7 cellular contexts compared by ENCODE assay signal in genomic region chr1:43554444-43554992, GRCh38. TPM values are rescaled to one million over a fixed set of nuclear protein-coding genes. Genes with fewer than 3 reads are reported as not detected.
DNase-seq lines count a peak whose midpoint lies in the region; ATAC-seq and TF ChIP-seq lines count a peak whose summit lies in the region.

No MANE protein-coding gene starts in this region.

- no peak overlapping the region for H3K56ac ChIP-seq in IMR-90 (ENCODE audit: extremely low read depth, insufficient read depth, low read length)

- H3K18ac ChIP-seq in IMR-90 (ENCODE audit: low read depth, low read length), result no peak overlapping the region

- H3K36me3 ChIP-seq in IMR-90 (ENCODE audit: control insufficient read depth, insufficient read depth, low read length) (peaks cover 15% of the 10 kb centered on the region; the same call in 1 of the 2 replicates), subcutaneous abdominal adipose tissue (ENCODE audit: control insufficient read depth in 5 of 5, insufficient read depth in 5 of 5, low read length in 5 of 5) (peaks cover 0 to 22% (median 12%) of the 10 kb centered on the region in 5 donors)

- H2BK15ac ChIP-seq in IMR-90 (ENCODE audit: low read depth, low read length), result no peak overlapping the region

- TF ChIP-seq POLR2A in IMR-90 (IDR thresholded peaks at IDR 0.05; ENCODE audit: low read depth, low read length), result no peak

- H3K9me3 ChIP-seq in IMR-90 (ENCODE audit: control insufficient read depth, insufficient read depth, low read length) (no peaks in the 10 kb centered on the region), subcutaneous abdominal adipose tissue (ENCODE audit: control insufficient read depth in 5 of 5, low read length in 5 of 5) (no peaks in the 10 kb centered on the region)

- H3K4me3 Mint-ChIP-seq in T-helper 2 cell treated with Interferon-gamma antibody and Interleukin-4, amounts not matched to agents 5 μg/mL and 100 μg/mL, for 36 hours, result no peak overlapping the region

- no peak overlapping the region for H2AK9ac ChIP-seq in IMR-90 (replicated peaks; ENCODE audit: low read depth, low read length, poor library complexity)

- peak; percentile 14 for DNase-seq in DMS53 treated with DMSO at 0.1 percent for 48 hours (lab: John Stamatoyannopoulos, UW; ENCODE audit: unreplicated experiment)
- DNase-seq in IMR-90, result peak; percentile 50
- peak; percentile 36 for DNase-seq in T-helper 2 cell treated with Interferon-gamma antibody and Interleukin-4, amounts not matched to agents 5 μg/mL and 100 μg/mL, for 36 hours (ENCODE audit: low spot score)
- DNase-seq in fibroblast of gingiva (ENCODE audit: low read depth), result peak; percentile 59
- no peak for DNase-seq in putamen (ENCODE audit: low spot score)

- H4K20me1 ChIP-seq in IMR-90 (ENCODE audit: insufficient read depth, low read length), result peaks cover 35% of the 10 kb centered on the region

- WGBS in IMR-90 (ENCODE audit: extremely low coverage in 2 of 2, insufficient read length in 1 of 2), 2 experiments, result 80% methylated on average over 1 of the region's 6 CpGs; no CpG with 5 or more reads in 1 of the 2 experiments

- no peak overlapping the region for H2BK120ac ChIP-seq in IMR-90 (ENCODE audit: low read depth, low read length)

- H2AFZ ChIP-seq in IMR-90 (replicated peaks; ENCODE audit: low read length, poor library complexity), result no peak overlapping the region

- no peak overlapping the region for H3K4me2 ChIP-seq in IMR-90 (ENCODE audit: low read depth, low read length)

- no peaks in the 10 kb centered on the region for H3K27me3 ChIP-seq in IMR-90 (ENCODE audit: control insufficient read depth, insufficient read depth, low read length)
- H3K27me3 ChIP-seq in subcutaneous abdominal adipose tissue (ENCODE audit: control insufficient read depth in 5 of 5, insufficient read depth in 4 of 5, low read length in 5 of 5), result peaks cover 0 to 3% (median 0%) of the 10 kb centered on the region in 5 donors

- peak; percentile 34; the same call in 1 of the 2 replicates for TF ChIP-seq RAD21 in IMR-90 (IDR thresholded peaks at IDR 0.05; ENCODE audit: low read length)

- H3K27ac ChIP-seq in IMR-90 (ENCODE audit: insufficient read depth, low read length), result no peak overlapping the region
- peak overlapping the region; percentile 78 for H3K27ac ChIP-seq in subcutaneous abdominal adipose tissue (ENCODE audit: low read depth, low read length)

- BruUV-seq in IMR-90 (replicated peaks; lab: Mats Ljungman, UMichigan), result no TSS peak

- peaks cover 24% of the 10 kb centered on the region for H3K9me1 ChIP-seq in IMR-90 (ENCODE audit: insufficient read depth, low read length)

- H3K79me1 ChIP-seq in IMR-90 (ENCODE audit: low read depth in 1 of 2, low read length in 2 of 2), result peaks cover 14 to 59% of the 10 kb centered on the region in 2 experiments

- H4K5ac ChIP-seq in IMR-90 (ENCODE audit: low read depth, low read length), result no peak overlapping the region

- H2BK20ac ChIP-seq in IMR-90 (ENCODE audit: low read depth, low read length), result no peak overlapping the region

- no peak overlapping the region for H3K4ac ChIP-seq in IMR-90 (ENCODE audit: low read depth, low read length)

- no peak overlapping the region for H3K9ac ChIP-seq in IMR-90 (ENCODE audit: low read depth, low read length)
- H3K9ac ChIP-seq in subcutaneous abdominal adipose tissue (ENCODE audit: low read length in 5 of 5), result no peak overlapping the region

- no peak overlapping the region for H3K4me3 ChIP-seq in IMR-90 (ENCODE audit: insufficient read depth, low read depth, low read length)
- H3K4me3 ChIP-seq in subcutaneous abdominal adipose tissue (ENCODE audit: low read depth in 1 of 5, low read length in 5 of 5), result no peak overlapping the region

- peak; percentile 53 for TF ChIP-seq CTCF in IMR-90 (conservative IDR thresholded peaks at IDR 0.05; ENCODE audit: low read depth, low read length)

- H3K4me1 ChIP-seq in IMR-90 (ENCODE audit: control insufficient read depth, insufficient read depth, low read length) (peaks cover 12% of the 10 kb centered on the region), subcutaneous abdominal adipose tissue (ENCODE audit: control insufficient read depth in 5 of 5, insufficient read depth in 5 of 5, low read length in 5 of 5) (peaks cover 10 to 83% (median 69%) of the 10 kb centered on the region in 5 donors)

- H3K9me3 Mint-ChIP-seq in T-helper 2 cell treated with Interferon-gamma antibody and Interleukin-4, amounts not matched to agents 5 μg/mL and 100 μg/mL, for 36 hours, result no peaks in the 10 kb centered on the region

- H4K8ac ChIP-seq in IMR-90 (ENCODE audit: low read depth in 2 of 2, low read length in 2 of 2), result no peak overlapping the region

- peaks cover 6% of the 10 kb centered on the region for H3K4me1 Mint-ChIP-seq in T-helper 2 cell treated with Interferon-gamma antibody and Interleukin-4, amounts not matched to agents 5 μg/mL and 100 μg/mL, for 36 hours (ENCODE audit: low read depth)

- CTCF ChIA-PET in IMR-90 (lab: Yijun Ruan, JAX), result interaction anchor here (0.6 to 1.6 kb wide), 3 partner anchors 12 to 379 kb away, joined by 3 to 5 read pairs (median 4); partner anchors contain the start of gene ARTN

- H3K23ac ChIP-seq in IMR-90 (ENCODE audit: low read depth, low read length), result no peak overlapping the region

- dilution Hi-C loops in IMR-90 (cut with HindIII; ENCODE audit: low sequenced_read_pairs, unreplicated experiment), result no loop called here

- intact Hi-C loops in IMR-90 (cut with micrococcal nuclease), result no loop called here

- H2AK5ac ChIP-seq in IMR-90 (ENCODE audit: low read depth, low read length), result no peak overlapping the region

- ATAC-seq in IMR-90 (ENCODE audit: low read depth) (peak; percentile 40), HG03432 (IDR thresholded peaks at IDR 0.05; ENCODE audit: unreplicated experiment) (no peak)

- no peaks in the 10 kb centered on the region for H3K36me3 Mint-ChIP-seq in T-helper 2 cell treated with Interferon-gamma antibody and Interleukin-4, amounts not matched to agents 5 μg/mL and 100 μg/mL, for 36 hours (ENCODE audit: low read depth)

- H2BK5ac ChIP-seq in IMR-90 (ENCODE audit: low read depth, low read length, poor library complexity, severe bottlenecking), result no peak overlapping the region

- peak overlapping the region; percentile 15 for H3K27ac Mint-ChIP-seq in T-helper 2 cell treated with Interferon-gamma antibody and Interleukin-4, amounts not matched to agents 5 μg/mL and 100 μg/mL, for 36 hours

- H3K14ac ChIP-seq in IMR-90 (replicated peaks; ENCODE audit: low read depth, low read length), result no peak overlapping the region

- H4K91ac ChIP-seq in IMR-90 (ENCODE audit: insufficient read depth, low read depth, low read length), result no peak overlapping the region

- peaks cover 12% of the 10 kb centered on the region for H3K27me3 Mint-ChIP-seq in T-helper 2 cell treated with Interferon-gamma antibody and Interleukin-4, amounts not matched to agents 5 μg/mL and 100 μg/mL, for 36 hours (ENCODE audit: low read depth)

- POLR2A ChIA-PET in IMR-90 (lab: Charles Lee; ENCODE audit: unreplicated experiment), result no interaction called here

- in situ Hi-C loops in IMR-90 (cut with MboI; ENCODE audit: low sequenced_read_pairs), result no loop called here

TF ChIP-seq in IMR-90, 13 proteins besides CTCF, POLR2A, EP300 and RAD21:
- no peak for TF ChIP-seq CEBPB (IDR thresholded peaks at IDR 0.05; ENCODE audit: low read depth, low read length)
- TF ChIP-seq ELK1 (IDR thresholded peaks at IDR 0.05; ENCODE audit: borderline replicate concordance, low read depth, low read length), result no peak
- 0 out of 2 replicates have a peak, but pooled peaks have one; percentile 33 for TF ChIP-seq SMC3 (IDR thresholded peaks at IDR 0.05; ENCODE audit: low read depth, low read length)
- no peak for TF ChIP-seq RFX5 (IDR thresholded peaks at IDR 0.05; ENCODE audit: low read depth, low read length)
- peak; percentile 6; the same call in 1 of the 2 replicates for TF ChIP-seq NFE2L2 (IDR thresholded peaks at IDR 0.05; ENCODE audit: low read depth, low read length)
- no peak for TF ChIP-seq MAZ (IDR thresholded peaks at IDR 0.05; ENCODE audit: borderline replicate concordance, low read depth, low read length)
- no peak for TF ChIP-seq MXI1 (IDR thresholded peaks at IDR 0.05; ENCODE audit: borderline replicate concordance, low read depth, low read length)
- no peak for TF ChIP-seq MAFK (IDR thresholded peaks at IDR 0.05; ENCODE audit: low read depth, low read length)
- no peak for TF ChIP-seq CHD1 (IDR thresholded peaks at IDR 0.05; ENCODE audit: low read depth, low read length)

RNA-seq across cellular contexts. Expression of gene PTPRF, which starts 23.8 kb away (rescaled TPM):
- total RNA-seq in IMR-90 (2012; rRNA removed), result 25.8 and 27.8 TPM in 2 replicates
- 92.3 and 103 TPM in 2 replicates for polyA plus RNA-seq in IMR-90 (2012; rRNA removed)
- 46.4 and 102 TPM in 2 replicates for polyA plus RNA-seq in IMR-90 (2012; cell fraction: cytosol; rRNA removed)
- polyA plus RNA-seq in IMR-90 (2012; cell fraction: nucleus; rRNA removed; ENCODE audit: low replicate concordance), result 122 and 210 TPM in 2 replicates
